ENCODE assay signal across 12 cellular contexts in genomic region chr20:54479138-54479906, GRCh38. TPM values are rescaled to one million over a fixed set of nuclear protein-coding genes. Genes with fewer than 3 reads are reported as not detected.
A peak's percentile ranks its signal among the peaks of the same experiment; 100 is the strongest.
DNase-seq lines count a peak whose midpoint lies in the region; ATAC-seq, FAIRE-seq and TF ChIP-seq lines count a peak whose summit lies in the region.
"Had no signal": no experiment of that assay in that cellular context is flagged by ENCODE, and none has a peak within 500 bp of the region (broad histone marks: within the 10 kb centered on the region; RNA-seq: fewer than 3 reads in every experiment).

No MANE protein-coding gene starts in this region.

- H3K27me3 Mint-ChIP-seq in astrocyte (ENCODE audit: low read depth, unreplicated experiment) (peaks cover 26% of the 10 kb centered on the region), nephron progenitor cell (ENCODE audit: low read depth, poor library complexity) (peaks cover 59% of the 10 kb centered on the region)

- H3K36me3 Mint-ChIP-seq in astrocyte (ENCODE audit: low read depth, unreplicated experiment) (no peaks in the 10 kb centered on the region), nephron progenitor cell (ENCODE audit: low read depth) (no peaks in the 10 kb centered on the region)

- no peak overlapping the region for H3K27ac ChIP-seq in astrocyte (ENCODE audit: low read depth, low read length)
- H3K27ac ChIP-seq: ovary had no signal

- no peak overlapping the region for H2AFZ ChIP-seq in astrocyte (ENCODE audit: low read depth, low read length)

- peak; percentile 57 for ATAC-seq in HG03457 (IDR thresholded peaks at IDR 0.05; ENCODE audit: unreplicated experiment)

- TF ChIP-seq CTCF in astrocyte (IDR thresholded peaks at IDR 0.05; ENCODE audit: insufficient read depth, low read depth, low read length) (peak; percentile 31), nephron progenitor cell (IDR thresholded peaks at IDR 0.05) (peak; percentile 33)

- no peak overlapping the region for H3K27ac Mint-ChIP-seq in astrocyte (ENCODE audit: unreplicated experiment)
- H3K27ac Mint-ChIP-seq in nephron progenitor cell: no peak overlapping the region

- no peaks in the 10 kb centered on the region for H3K9me3 Mint-ChIP-seq in astrocyte (ENCODE audit: unreplicated experiment)
- H3K9me3 Mint-ChIP-seq in nephron progenitor cell: no peaks in the 10 kb centered on the region

- no peaks in the 10 kb centered on the region for H3K9me3 ChIP-seq in astrocyte (ENCODE audit: insufficient read depth, low read depth, low read length)
- H3K9me3 ChIP-seq: ovary had no signal

- no peaks in the 10 kb centered on the region for H3K27me3 ChIP-seq in astrocyte (ENCODE audit: insufficient read depth, low read length)
- H3K27me3 ChIP-seq: ovary had no signal

- H3K4me3 Mint-ChIP-seq in astrocyte (ENCODE audit: unreplicated experiment): no peak overlapping the region
- H3K4me3 Mint-ChIP-seq in nephron progenitor cell: no peak overlapping the region

- H3K79me2 ChIP-seq in astrocyte (ENCODE audit: insufficient read depth, low read length): peaks cover 14% of the 10 kb centered on the region

- no peak for FAIRE-seq in astrocyte (lab: Jason Lieb, UNC)

- no peak overlapping the region for H3K4me2 ChIP-seq in astrocyte (ENCODE audit: low read length)

- DNase-seq in NCI-H2171 treated with DMSO at 0.1 percent for 48 hours (lab: John Stamatoyannopoulos, UW) (peak; percentile 10), NCI-H2171 (lab: John Stamatoyannopoulos, UW) (no peak), astrocyte (ENCODE audit: low read depth) (peak; percentile 30), nephron progenitor cell (no peak), SKM-1 (lab: John Stamatoyannopoulos, UW; ENCODE audit: unreplicated experiment) (no peak), SW 1271 (lab: John Stamatoyannopoulos, UW) (no peak), NCI-H2227 (lab: John Stamatoyannopoulos, UW; ENCODE audit: unreplicated experiment) (no peak)
- DNase-seq: activated CD4-positive, alpha-beta T cell treated with anti-CD3 and anti-CD28 coated beads, Interleukin-2, amount 50 U/mL, for 4 hours; amygdala; Karpas-422; ovary had no signal

- no peaks in the 10 kb centered on the region for H4K20me1 ChIP-seq in astrocyte (ENCODE audit: insufficient read depth, low read length)

- H3K4me1 Mint-ChIP-seq in astrocyte (ENCODE audit: low read depth, unreplicated experiment): no peaks in the 10 kb centered on the region
- H3K4me1 Mint-ChIP-seq in nephron progenitor cell: peaks cover 29% of the 10 kb centered on the region

- no peak overlapping the region for H3K4me3 ChIP-seq in astrocyte (ENCODE audit: insufficient read depth, low read depth, low read length)
- H3K4me3 ChIP-seq: ovary had no signal

- no peak overlapping the region for H3K9ac ChIP-seq in astrocyte (ENCODE audit: low read length)

- no peaks in the 10 kb centered on the region for H3K36me3 ChIP-seq in astrocyte (ENCODE audit: insufficient read depth, low read length)
- H3K36me3 ChIP-seq: ovary had no signal

- H3K4me1 ChIP-seq in astrocyte (ENCODE audit: insufficient read depth, low read length): peaks cover 10% of the 10 kb centered on the region

RNA-seq across cellular contexts. Expression of gene DOK5, which starts 3.9 kb away (rescaled TPM):
- 0.82 and 1.2 TPM in 2 replicates for total RNA-seq in astrocyte

Comparison
In these comparisons a context has a peak if more than half of its experiments do, and no peak if none do; other contexts are left out.
1. DNase-seq: peak in NCI-H2171 treated with DMSO at 0.1 percent for 48 hours (single experiment) and astrocyte (single experiment); none in NCI-H2171 (single experiment), nephron progenitor cell (single experiment), SKM-1 (single experiment), SW 1271 (0 of 2) and NCI-H2227 (single experiment).